ENCODE assay signal across 9 cellular contexts in genomic region chr19:16830679-16831078, GRCh38. TPM values are rescaled to one million over a fixed set of nuclear protein-coding genes. Genes with fewer than 3 reads are reported as not detected.
DNase-seq lines count a peak whose midpoint lies in the region; ATAC-seq and TF ChIP-seq lines count a peak whose summit lies in the region.
"Had no signal": no experiment of that assay in that cellular context is flagged by ENCODE, and none has a peak within 500 bp of the region (broad histone marks: within the 10 kb centered on the region; RNA-seq: fewer than 3 reads in every experiment).

No MANE protein-coding gene starts in this region.

- H3K27me3 Mint-ChIP-seq in endodermal cell (ENCODE audit: insufficient read depth) = peaks cover 2% of the 10 kb centered on the region

- H3K9me2 ChIP-seq in PC-9 (ENCODE audit: insufficient read depth) = no peaks in the 10 kb centered on the region

- CTCF ChIA-PET in PC-9 (lab: Charles Lee) = no interaction called here

- H3K4me2 ChIP-seq in PC-9 (peak overlapping the region; percentile 83), osteoblast (ENCODE audit: insufficient read depth, low read length) (peak overlapping the region; percentile 95)

- H3K79me2 ChIP-seq in PC-9 (ENCODE audit: low read depth) (peaks cover 28% of the 10 kb centered on the region), osteoblast (ENCODE audit: insufficient read depth, low read length) (peaks cover 21% of the 10 kb centered on the region)

- TF ChIP-seq CTCF in PC-9 (conservative IDR thresholded peaks at IDR 0.05) (no peak), endodermal cell (conservative IDR thresholded peaks at IDR 0.05) (no peak), osteoblast (IDR thresholded peaks at IDR 0.05; ENCODE audit: extremely low read depth, low read depth, low read length) (no peak)

- ATAC-seq in HG03342 (IDR thresholded peaks at IDR 0.05; ENCODE audit: unreplicated experiment) (no peak), GM19035 (IDR thresholded peaks at IDR 0.05; ENCODE audit: unreplicated experiment) (no peak)
- ATAC-seq in activated CD4-positive, CD25-positive, alpha-beta regulatory T cell treated with anti-CD3 and anti-CD28 coated beads, Interleukin-2, amount 50 U/mL, for 24 hours = no peak

- no peak overlapping the region for H3K27ac Mint-ChIP-seq in endodermal cell

- POLR2A ChIA-PET in PC-9 (lab: Charles Lee; ENCODE audit: unreplicated experiment) = no interaction called here

- H3K4me3 Mint-ChIP-seq in endodermal cell = peak overlapping the region; percentile 84

- H3K36me3 ChIP-seq in PC-9 (ENCODE audit: low read depth) (peaks cover 24% of the 10 kb centered on the region), endodermal cell (ENCODE audit: control insufficient read depth, insufficient read depth, low read length) (peaks cover 32% of the 10 kb centered on the region), osteoblast (ENCODE audit: insufficient read depth, low read length) (peaks cover 30% of the 10 kb centered on the region)

- peaks cover 3% of the 10 kb centered on the region; the same call in 1 of the 2 replicates for H4K20me1 ChIP-seq in PC-9 (ENCODE audit: insufficient read depth)
- peaks cover 17% of the 10 kb centered on the region for H4K20me1 ChIP-seq in osteoblast (ENCODE audit: insufficient read depth, low read length)

- H3K36me3 Mint-ChIP-seq in endodermal cell (ENCODE audit: low read depth) = peaks cover 39% of the 10 kb centered on the region

- peak overlapping the region; percentile 94 for H3K4me3 ChIP-seq in PC-9
- peak overlapping the region; percentile 95 for H3K4me3 ChIP-seq in endodermal cell (ENCODE audit: low read length)
- peak overlapping the region; percentile 95 for H3K4me3 ChIP-seq in osteoblast (ENCODE audit: insufficient read depth, low read length)

- peaks cover 9% of the 10 kb centered on the region for H3K4me1 Mint-ChIP-seq in endodermal cell

- peaks cover 13% of the 10 kb centered on the region; the same call in 1 of the 2 replicates for H3F3A ChIP-seq in PC-9 (ENCODE audit: insufficient read depth, low read depth)

- H3K9me3 ChIP-seq in PC-9 (ENCODE audit: insufficient read depth, low read depth) (no peaks in the 10 kb centered on the region), endodermal cell (ENCODE audit: control insufficient read depth, low read length) (no peaks in the 10 kb centered on the region), osteoblast (ENCODE audit: low read depth, low read length) (no peaks in the 10 kb centered on the region)

- H3K27ac ChIP-seq in PC-9 = no peak overlapping the region
- H3K27ac ChIP-seq in endodermal cell (ENCODE audit: low read depth, low read length) = no peak overlapping the region
- peak overlapping the region; percentile 61 for H3K27ac ChIP-seq in osteoblast (ENCODE audit: low read depth, low read length)

- no peak overlapping the region for H3K9ac ChIP-seq in endodermal cell (ENCODE audit: extremely low read depth, low read length, poor library complexity, severe bottlenecking)

- intact Hi-C loops in PC-9 (cut with micrococcal nuclease; ENCODE audit: unreplicated experiment) = no loop called here

- no peak overlapping the region for H2AFZ ChIP-seq in PC-9
- H2AFZ ChIP-seq in osteoblast (ENCODE audit: low read length) = no peak overlapping the region

- DNase-seq in EL = peak; percentile 33
- no peak for DNase-seq in PC-9
- DNase-seq in endodermal cell = no peak
- no peak for DNase-seq in osteoblast (ENCODE audit: insufficient read length, low spot score, missing footprints)
- no peak for DNase-seq in NCI-H774 (lab: John Stamatoyannopoulos, UW)
- DNase-seq: NCI-H1930 had no signal

- WGBS in endodermal cell (ENCODE audit: insufficient coverage in 1 of 2, insufficient read length in 1 of 2), 2 experiments = 92 to 95% methylated on average over 3 of the region's 3 CpGs

- BruUV-seq in PC-9 (replicated peaks; lab: Mats Ljungman, UMichigan) = no TSS peak

- peaks cover 7% of the 10 kb centered on the region for H3K9me3 Mint-ChIP-seq in endodermal cell

- H3K27me3 ChIP-seq in PC-9 (ENCODE audit: insufficient read depth, low read depth) (no peaks in the 10 kb centered on the region), endodermal cell (ENCODE audit: control insufficient read depth, insufficient read depth, low read length, poor library complexity, severe bottlenecking) (no peaks in the 10 kb centered on the region), osteoblast (ENCODE audit: insufficient read depth, low read length) (no peaks in the 10 kb centered on the region)

- peaks cover 10% of the 10 kb centered on the region for H3K4me1 ChIP-seq in PC-9 (replicated peaks; ENCODE audit: insufficient read depth)
- H3K4me1 ChIP-seq in endodermal cell (ENCODE audit: control insufficient read depth, insufficient read depth, low read length) = no peaks in the 10 kb centered on the region
- H3K4me1 ChIP-seq in osteoblast (ENCODE audit: insufficient read depth, low read length) = peaks cover 20% of the 10 kb centered on the region

RNA-seq across cellular contexts. Expression of gene SIN3B, which starts 1.5 kb away (rescaled TPM):
- total RNA-seq in PC-9 (2021) = 72.6 and 83.8 TPM in 2 replicates
- total RNA-seq in endodermal cell = 10 to 100 TPM; 68.0 to 78.4 TPM
- 52.3 TPM for polyA plus RNA-seq in endodermal cell (2013, experiment 1 of 2)
- 49.2 TPM for polyA plus RNA-seq in endodermal cell (2013, experiment 2 of 2)
- total RNA-seq in osteoblast = 24.2 and 29.8 TPM in 2 replicates

RNA-seq across cellular contexts. Expression of gene F2RL3, which starts 58.1 kb away (rescaled TPM):
- not detected in 2 replicates for total RNA-seq in PC-9 (2021)
- total RNA-seq in endodermal cell = not detected
- polyA plus RNA-seq in endodermal cell (2013, experiment 1 of 2) = not detected
- not detected for polyA plus RNA-seq in endodermal cell (2013, experiment 2 of 2)
- under 0.01 TPM in 2 replicates for total RNA-seq in osteoblast
